In the genomic region with DNA sequence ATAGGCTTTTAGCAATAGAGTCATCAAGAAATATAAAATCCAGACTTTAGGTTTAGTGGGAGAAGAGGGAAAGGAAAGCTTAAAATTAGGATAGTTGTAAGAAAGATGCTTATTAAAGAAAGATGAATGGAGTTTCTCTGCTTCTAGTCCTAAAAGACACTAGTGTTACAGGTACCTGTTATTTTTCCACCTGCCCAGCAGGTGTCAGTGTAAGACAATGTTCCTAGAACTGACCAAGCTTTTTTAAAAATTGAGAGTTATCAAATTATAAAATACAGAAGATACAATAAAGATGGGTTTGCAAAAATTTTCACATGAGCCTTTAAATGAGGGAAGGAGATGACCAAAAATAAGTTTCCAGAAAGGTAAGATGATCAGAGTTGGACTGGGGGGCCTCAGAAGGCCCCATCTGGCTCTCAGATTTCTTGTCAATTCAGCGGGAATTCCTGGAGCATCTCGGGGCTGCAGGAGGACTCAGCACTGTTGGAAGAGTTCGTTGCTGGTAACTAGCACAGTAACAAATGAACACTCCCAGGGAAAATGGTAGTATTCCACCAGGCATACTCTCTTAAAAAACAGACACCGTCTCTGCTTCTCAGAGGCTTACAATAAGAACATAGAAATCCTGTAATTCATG, we compare ENCODE assay signal across 9 cellular contexts.
DNase-seq lines count a peak whose midpoint lies in the region; ATAC-seq and TF ChIP-seq lines count a peak whose summit lies in the region.
"Had no signal": no experiment of that assay in that cellular context is flagged by ENCODE, and none has a peak within 500 bp of the region (broad histone marks: within the 10 kb centered on the region; RNA-seq: fewer than 3 reads in every experiment).

No MANE protein-coding gene starts in this region.

- H3K9me3 ChIP-seq in heart left ventricle (peaks cover 0 to 8% (median under 1%) of the 10 kb centered on the region in 12 donors), upper lobe of left lung (no peaks in the 10 kb centered on the region)

- 50 to 58% (median 56%) methylated on average over 4 of the region's 4 CpGs for whole genome bisulfite sequencing in heart left ventricle, 4 donors
- WGBS in upper lobe of left lung, 2 donors = 62 to 77% methylated on average over 4 of the region's 4 CpGs

- peak; percentile 46 to 73 (median 62) for TF ChIP-seq CTCF in heart left ventricle (IDR thresholded peaks at IDR 0.05)
- TF ChIP-seq CTCF in NB4 (IDR thresholded peaks at IDR 0.05; ENCODE audit: low read depth, low read length) = peak; percentile 42
- peak in 5 of 6 experiments; percentile 22 to 62 (median 54) for TF ChIP-seq CTCF in upper lobe of left lung (IDR thresholded peaks at IDR 0.05)

- DNase-seq in heart left ventricle = no peak
- DNase-seq in cardiac septum (ENCODE audit: low spot score) = no peak
- peak; percentile 56 for DNase-seq in NB4 (ENCODE audit: low read depth)
- DNase-seq in activated CD8-positive, alpha-beta T cell treated with anti-CD3 and anti-CD28 coated beads, Interleukin-2, amount 10 ng/mL, durations not matched to agents 7 days and 5 days = peak; percentile 58
- peak; percentile 58 for DNase-seq in iPS-NIHi11 (ENCODE audit: low spot score)
- no peak for DNase-seq in upper lobe of left lung
- DNase-seq: stimulated activated naive B cell treated with anti-CD40 and anti-IgM and Interleukin-4, amounts not matched to agents 10 μg/mL and 1 μg/mL and 100 μg/mL, for 72 hours had no signal

- H3K9me3 Mint-ChIP-seq in activated CD8-positive, alpha-beta T cell treated with anti-CD3 and anti-CD28 coated beads, Interleukin-2, amount 10 ng/mL, durations not matched to agents 7 days and 5 days (ENCODE audit: insufficient read depth) = no peaks in the 10 kb centered on the region

- H3K27me3 ChIP-seq in heart left ventricle (no peaks in the 10 kb centered on the region), upper lobe of left lung (no peaks in the 10 kb centered on the region)

- POLR2A ChIA-PET in activated CD8-positive, alpha-beta T cell treated with anti-CD3 and anti-CD28 coated beads, Interleukin-2, amount 10 ng/mL, durations not matched to agents 7 days and 5 days (lab: Charles Lee) = interaction anchor here (0.6 to 1.1 kb wide), 2 partner anchors 375 to 1275 kb away, joined by 3 to 4 read pairs; no protein-coding TSS in a partner anchor

- H3K4me3 ChIP-seq in heart left ventricle = no peak overlapping the region
- H3K4me3 ChIP-seq in NB4 (ENCODE audit: low read depth, low read length) = no peak overlapping the region
- H3K4me3 ChIP-seq in upper lobe of left lung = no peak overlapping the region

- no peaks in the 10 kb centered on the region for H3K36me3 Mint-ChIP-seq in activated CD8-positive, alpha-beta T cell treated with anti-CD3 and anti-CD28 coated beads, Interleukin-2, amount 10 ng/mL, durations not matched to agents 7 days and 5 days (ENCODE audit: low read depth)

- H3K27ac Mint-ChIP-seq in activated CD8-positive, alpha-beta T cell treated with anti-CD3 and anti-CD28 coated beads, Interleukin-2, amount 10 ng/mL, durations not matched to agents 7 days and 5 days = no peak overlapping the region
- H3K27ac Mint-ChIP-seq: stimulated activated naive B cell treated with anti-CD40 and anti-IgM and Interleukin-4, amounts not matched to agents 10 μg/mL and 1 μg/mL and 100 μg/mL, for 72 hours had no signal

- H3K4me1 ChIP-seq in heart left ventricle (no peaks in the 10 kb centered on the region), upper lobe of left lung (no peaks in the 10 kb centered on the region)

- intact Hi-C loops in heart left ventricle (cut with DNase I) (loop anchor here (2.0 to 10.0 kb wide), 5 partner anchors 152 to 359 kb away; no protein-coding TSS in a partner anchor), cardiac septum (cut with DNase I) (loop anchor here (5.0 to 10.0 kb wide), 2 partner anchors 152 to 359 kb away; no protein-coding TSS in a partner anchor)

- no peak for TF ChIP-seq EP300 in upper lobe of left lung (IDR thresholded peaks at IDR 0.05)

- no peak for TF ChIP-seq POLR2A in heart left ventricle (IDR thresholded peaks at IDR 0.05)
- TF ChIP-seq POLR2A in NB4 (IDR thresholded peaks at IDR 0.05; ENCODE audit: extremely low read depth, insufficient read length) = no peak
- no peak for TF ChIP-seq POLR2A in upper lobe of left lung (IDR thresholded peaks at IDR 0.05)

- no peak for ATAC-seq in heart left ventricle
- no peak for ATAC-seq in activated CD8-positive, alpha-beta T cell treated with anti-CD3 and anti-CD28 coated beads, Interleukin-2, amount 10 ng/mL, durations not matched to agents 7 days and 5 days
- ATAC-seq in upper lobe of left lung (ENCODE audit: low FRiP score in 2 of 2) = peak in 1 of 2 donors; percentile 56
- ATAC-seq in GM21447 (IDR thresholded peaks at IDR 0.05; ENCODE audit: unreplicated experiment) = no peak
- ATAC-seq in HG03354 (IDR thresholded peaks at IDR 0.05; ENCODE audit: poor library complexity, severe bottlenecking, unreplicated experiment) = no peak

- no peaks in the 10 kb centered on the region for H3K4me1 Mint-ChIP-seq in activated CD8-positive, alpha-beta T cell treated with anti-CD3 and anti-CD28 coated beads, Interleukin-2, amount 10 ng/mL, durations not matched to agents 7 days and 5 days (ENCODE audit: low read depth)

- no peak overlapping the region for H3K4me3 Mint-ChIP-seq in activated CD8-positive, alpha-beta T cell treated with anti-CD3 and anti-CD28 coated beads, Interleukin-2, amount 10 ng/mL, durations not matched to agents 7 days and 5 days
- H3K4me3 Mint-ChIP-seq: stimulated activated naive B cell treated with anti-CD40 and anti-IgM and Interleukin-4, amounts not matched to agents 10 μg/mL and 1 μg/mL and 100 μg/mL, for 72 hours had no signal

- H3K27ac ChIP-seq in heart left ventricle (no peak overlapping the region), upper lobe of left lung (no peak overlapping the region)

- CTCF ChIA-PET in activated CD8-positive, alpha-beta T cell treated with anti-CD3 and anti-CD28 coated beads, Interleukin-2, amount 10 ng/mL, durations not matched to agents 7 days and 5 days (lab: Charles Lee) = interaction anchor here (0.8 to 6.3 kb wide), 16 partner anchors 10 to 356 kb away, joined by 3 to 81 read pairs (median 3); partner anchors contain the start of genes CCDC71L and PIK3CG

- H3K36me3 ChIP-seq in heart left ventricle = no peaks in the 10 kb centered on the region
- H3K36me3 ChIP-seq in upper lobe of left lung = no peaks in the 10 kb centered on the region

- no peaks in the 10 kb centered on the region for H3K27me3 Mint-ChIP-seq in activated CD8-positive, alpha-beta T cell treated with anti-CD3 and anti-CD28 coated beads, Interleukin-2, amount 10 ng/mL, durations not matched to agents 7 days and 5 days (ENCODE audit: low read depth)

Comparison
In these comparisons a context has a peak if more than half of its experiments do, and no peak if none do; other contexts are left out.
1. DNase-seq: peak in NB4 (single experiment), activated CD8-positive, alpha-beta T cell treated with anti-CD3 and anti-CD28 coated beads, Interleukin-2, amount 10 ng/mL, durations not matched to agents 7 days and 5 days (single experiment) and iPS-NIHi11 (single experiment); none in heart left ventricle (0 of 5), cardiac septum (single experiment) and upper lobe of left lung (0 of 2).
2. Peak in every context shown above with its lines, with median percentiles within 50 percentile points of each other: CTCF ChIP-seq.